1 cellular context compared by ENCODE assay signal in the genomic region with DNA sequence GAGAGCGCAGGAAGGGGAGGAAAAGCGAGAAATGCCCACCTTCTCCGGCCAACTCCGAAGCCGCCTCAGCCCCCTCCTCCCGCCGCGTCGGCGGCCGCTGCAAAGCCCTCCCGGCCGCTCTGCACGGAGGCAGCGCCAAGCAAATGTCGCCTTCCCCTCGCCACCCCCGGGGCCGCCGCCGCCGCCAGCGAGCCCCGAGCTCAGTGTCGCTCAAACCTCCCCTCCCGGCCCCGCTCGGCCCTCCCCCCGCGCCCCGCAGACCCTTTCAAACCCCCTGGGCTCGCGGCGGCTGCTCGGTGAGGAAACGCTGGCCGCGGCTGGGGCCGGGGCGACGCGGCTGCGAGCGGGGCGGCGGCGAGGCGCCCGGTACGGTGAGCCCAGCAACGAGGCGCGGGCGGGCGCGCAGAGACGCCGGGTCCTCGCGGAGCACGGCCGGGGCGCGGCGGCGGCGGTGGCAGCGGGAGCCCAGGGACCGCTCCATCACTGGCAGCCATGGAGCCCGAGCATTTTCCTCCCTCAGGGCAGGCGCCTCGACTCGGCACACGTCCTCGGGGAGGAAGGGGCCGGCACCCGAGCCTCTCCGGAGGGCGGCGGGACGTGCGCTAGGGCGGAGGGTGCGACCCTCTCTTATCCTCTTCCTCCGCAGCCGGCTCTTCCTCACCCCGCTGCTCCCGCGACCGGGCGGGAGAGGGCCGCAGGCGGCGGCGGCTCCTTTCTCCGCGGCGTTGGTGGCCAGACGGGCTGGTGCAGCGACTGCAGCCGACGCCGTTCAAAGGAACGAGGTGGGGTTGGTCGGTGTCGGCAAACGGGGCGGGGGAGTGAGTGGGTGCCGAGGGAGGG.
TF ChIP-seq lines count a peak whose summit lies in the region.

No MANE protein-coding gene starts in this region.

TF ChIP-seq in IMR-90, 13 proteins besides CTCF, POLR2A, EP300 and RAD21:
- no peak for TF ChIP-seq BHLHE40 (IDR thresholded peaks at IDR 0.05; ENCODE audit: low read depth, low read length)
- no peak for TF ChIP-seq MAFK (IDR thresholded peaks at IDR 0.05; ENCODE audit: low read depth, low read length)
- no peak for TF ChIP-seq MXI1 (IDR thresholded peaks at IDR 0.05; ENCODE audit: borderline replicate concordance, low read depth, low read length)
- no peak for TF ChIP-seq SMC3 (IDR thresholded peaks at IDR 0.05; ENCODE audit: low read depth, low read length)
- no peak for TF ChIP-seq RFX5 (IDR thresholded peaks at IDR 0.05; ENCODE audit: low read depth, low read length)
- no peak for TF ChIP-seq CHD1 (IDR thresholded peaks at IDR 0.05; ENCODE audit: low read depth, low read length)
- no peak for TF ChIP-seq CEBPB (IDR thresholded peaks at IDR 0.05; ENCODE audit: low read depth, low read length)
- no peak for TF ChIP-seq FOS (IDR thresholded peaks at IDR 0.05; ENCODE audit: low read depth, low read length)
- TF ChIP-seq, protein P1, sequence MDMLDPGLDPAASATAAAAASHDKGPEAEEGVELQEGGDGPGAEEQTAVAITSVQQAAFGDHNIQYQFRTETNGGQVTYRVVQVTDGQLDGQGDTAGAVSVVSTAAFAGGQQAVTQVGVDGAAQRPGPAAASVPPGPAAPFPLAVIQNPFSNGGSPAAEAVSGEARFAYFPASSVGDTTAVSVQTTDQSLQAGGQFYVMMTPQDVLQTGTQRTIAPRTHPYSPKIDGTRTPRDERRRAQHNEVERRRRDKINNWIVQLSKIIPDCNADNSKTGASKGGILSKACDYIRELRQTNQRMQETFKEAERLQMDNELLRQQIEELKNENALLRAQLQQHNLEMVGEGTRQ (IDR thresholded peaks at IDR 0.05; ENCODE audit: low read depth, low read length) = no peak
- no peak for TF ChIP-seq MAZ (IDR thresholded peaks at IDR 0.05; ENCODE audit: borderline replicate concordance, low read depth, low read length)
- no peak for TF ChIP-seq NFE2L2 (IDR thresholded peaks at IDR 0.05; ENCODE audit: low read depth, low read length)
- TF ChIP-seq, protein P2, sequence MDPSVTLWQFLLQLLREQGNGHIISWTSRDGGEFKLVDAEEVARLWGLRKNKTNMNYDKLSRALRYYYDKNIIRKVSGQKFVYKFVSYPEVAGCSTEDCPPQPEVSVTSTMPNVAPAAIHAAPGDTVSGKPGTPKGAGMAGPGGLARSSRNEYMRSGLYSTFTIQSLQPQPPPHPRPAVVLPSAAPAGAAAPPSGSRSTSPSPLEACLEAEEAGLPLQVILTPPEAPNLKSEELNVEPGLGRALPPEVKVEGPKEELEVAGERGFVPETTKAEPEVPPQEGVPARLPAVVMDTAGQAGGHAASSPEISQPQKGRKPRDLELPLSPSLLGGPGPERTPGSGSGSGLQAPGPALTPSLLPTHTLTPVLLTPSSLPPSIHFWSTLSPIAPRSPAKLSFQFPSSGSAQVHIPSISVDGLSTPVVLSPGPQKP (IDR thresholded peaks at IDR 0.05; ENCODE audit: borderline replicate concordance, low read depth, low read length) = no peak
- no peak for TF ChIP-seq RCOR1 (IDR thresholded peaks at IDR 0.05; ENCODE audit: insufficient replicate concordance, low read length)
